ENCODE assay signal across 7 cellular contexts in genomic region chr22:39520054-39520873, GRCh38. TPM values are rescaled to one million over a fixed set of nuclear protein-coding genes. Genes with fewer than 3 reads are reported as not detected.
DNase-seq lines count a peak whose midpoint lies in the region; ATAC-seq lines count a peak whose summit lies in the region.

ATF4 (plus strand) TSS chr22:39520562; CDS start chr22:39521446, 884 bp downstream.

- ATAC-seq in GM18508 (IDR thresholded peaks at IDR 0.05; ENCODE audit: insufficient read depth, unreplicated experiment) (peak; percentile 63), HG03025 (IDR thresholded peaks at IDR 0.05; ENCODE audit: low FRiP score, unreplicated experiment) (peak; percentile 59)

- peak; percentile 95 to 97 for DNase-seq in NCI-H2081 (lab: John Stamatoyannopoulos, UW)
- peak; percentile 94 for DNase-seq in T1000 (lab: John Stamatoyannopoulos, UW)
- DNase-seq in astrocyte of the hippocampus (ENCODE audit: low read depth, low spot score) = peak; percentile 100
- peak; percentile 99 for DNase-seq in hepatic stellate cell (ENCODE audit: low spot score)
- DNase-seq in renal cortical epithelial cell (ENCODE audit: low read depth) = peak; percentile 94

RNA-seq across cellular contexts. Expression of gene ATF4, which starts in this region (rescaled TPM):
- 177 and 255 TPM in 2 replicates for total RNA-seq in renal cortical epithelial cell

Comparison
In these comparisons a context has a peak if more than half of its experiments do, and no peak if none do; other contexts are left out.
1. Peak in every context shown above with its lines: DNase-seq and ATAC-seq.